10 cellular contexts compared by ENCODE assay signal in genomic region chr11:58905141-58905715, GRCh38. TPM values are rescaled to one million over a fixed set of nuclear protein-coding genes. Genes with fewer than 3 reads are reported as not detected.
DNase-seq lines count a peak whose midpoint lies in the region; ATAC-seq and TF ChIP-seq lines count a peak whose summit lies in the region.
"Had no signal": no experiment of that assay in that cellular context is flagged by ENCODE, and none has a peak within 500 bp of the region (broad histone marks: within the 10 kb centered on the region; RNA-seq: fewer than 3 reads in every experiment).

No MANE protein-coding gene starts in this region.

- ATAC-seq in T-cell (replicated peaks in 1 of 4), result no peak
- no peak for ATAC-seq in GM18858 (IDR thresholded peaks at IDR 0.05; ENCODE audit: unreplicated experiment)
- ATAC-seq in HG03432 (IDR thresholded peaks at IDR 0.05; ENCODE audit: unreplicated experiment), result no peak

- no peaks in the 10 kb centered on the region for H3K27me3 Mint-ChIP-seq in endothelial cell (ENCODE audit: unreplicated experiment)
- peaks cover 95% of the 10 kb centered on the region for H3K27me3 Mint-ChIP-seq in mesothelial cell of epicardium (ENCODE audit: low read depth)
- peaks cover 69 to 75% of the 10 kb centered on the region in 2 donors for H3K27me3 Mint-ChIP-seq in T-cell

- POLR2A ChIA-PET in T-cell (lab: Charles Lee), result no interaction called here

- peak; percentile 77 for DNase-seq in AG08396 (ENCODE audit: low spot score)
- peak; percentile 91 for DNase-seq in NCI-H1092 treated with DMSO at 0.1 percent for 48 hours (lab: John Stamatoyannopoulos, UW)
- peak; percentile 53 for DNase-seq in endothelial cell (ENCODE audit: low spot score)
- DNase-seq in mesothelial cell of epicardium (ENCODE audit: low spot score in 2 of 2, unreplicated experiment in 2 of 2), result peak in 1 of 2 experiments; percentile 39
- DNase-seq in T-cell, result no peak
- no peak for DNase-seq in MV-4-11 (lab: John Stamatoyannopoulos, UW)
- DNase-seq: NCI-H524 treated with DMSO at 0.1 percent for 48 hours had no signal

- H3K36me3 Mint-ChIP-seq in endothelial cell (ENCODE audit: low read depth, unreplicated experiment), result no peaks in the 10 kb centered on the region
- no peaks in the 10 kb centered on the region for H3K36me3 Mint-ChIP-seq in mesothelial cell of epicardium
- H3K36me3 Mint-ChIP-seq in T-cell, result no peaks in the 10 kb centered on the region

- CTCF ChIA-PET in T-cell (lab: Charles Lee), result no interaction called here

- H3K27ac Mint-ChIP-seq in endothelial cell (ENCODE audit: unreplicated experiment) (no peak overlapping the region), mesothelial cell of epicardium (no peak overlapping the region), T-cell (no peak overlapping the region)

- TF ChIP-seq CTCF in endothelial cell (IDR thresholded peaks at IDR 0.05; ENCODE audit: unreplicated experiment) (no peak), mesothelial cell of epicardium (IDR thresholded peaks at IDR 0.05; ENCODE audit: unreplicated experiment) (no peak)

- H3K4me3 Mint-ChIP-seq in endothelial cell (ENCODE audit: unreplicated experiment) (peak overlapping the region; percentile 86), mesothelial cell of epicardium (peak overlapping the region; percentile 60), T-cell (no peak overlapping the region)

- H3K4me1 Mint-ChIP-seq in endothelial cell (ENCODE audit: unreplicated experiment), result peaks cover 5% of the 10 kb centered on the region
- peaks cover 3% of the 10 kb centered on the region for H3K4me1 Mint-ChIP-seq in mesothelial cell of epicardium
- H3K4me1 Mint-ChIP-seq in T-cell, result no peaks in the 10 kb centered on the region

- H3K9me3 Mint-ChIP-seq in endothelial cell (ENCODE audit: unreplicated experiment) (no peaks in the 10 kb centered on the region), mesothelial cell of epicardium (no peaks in the 10 kb centered on the region), T-cell (no peaks in the 10 kb centered on the region)

RNA-seq across cellular contexts. Expression of gene GLYATL1, which starts 34.1 kb away (rescaled TPM):
- 2.0 TPM for total RNA-seq in endothelial cell (ENCODE audit: unreplicated experiment)
- 0.25 to 0.89 TPM (median 0.33 TPM) in 3 replicates for total RNA-seq in mesothelial cell of epicardium
- total RNA-seq in T-cell, result under 1 TPM in 1 of 5 donors, not detected in 4; 0.51 TPM
- total RNA-seq: glomerular endothelial cell had no signal

Comparison
In these comparisons a context has a peak if more than half of its experiments do, and no peak if none do; other contexts are left out.
1. DNase-seq: peak in AG08396 (single experiment), NCI-H1092 treated with DMSO at 0.1 percent for 48 hours (single experiment) and endothelial cell (single experiment); none in T-cell (0 of 34) and MV-4-11 (single experiment).
2. H3K4me3 Mint-ChIP-seq: peak in endothelial cell (single experiment) and mesothelial cell of epicardium (single experiment); none in T-cell (0 of 3).